In genomic region chr9:133888779-133889491, GRCh38 we compare ENCODE assay signal across 16 cellular contexts.
A peak's percentile ranks its signal among the peaks of the same experiment; 100 is the strongest.
DNase-seq lines count a peak whose midpoint lies in the region; ATAC-seq, FAIRE-seq and TF ChIP-seq lines count a peak whose summit lies in the region.
"Had no signal": no experiment of that assay in that cellular context is flagged by ENCODE, and none has a peak within 500 bp of the region (broad histone marks: within the 10 kb centered on the region; RNA-seq: fewer than 3 reads in every experiment).

No MANE protein-coding gene starts in this region.

- no peaks in the 10 kb centered on the region for H3K4me1 Mint-ChIP-seq in activated CD4-positive, alpha-beta T cell treated with anti-CD3 and anti-CD28 coated beads for 36 hours
- H3K4me1 Mint-ChIP-seq: activated naive CD8-positive, alpha-beta T cell treated with anti-CD3 and anti-CD28 coated beads, Interleukin-2, amount 10 ng/mL, durations not matched to agents 7 days and 5 days had no signal

- TF ChIP-seq POLR2A in sigmoid colon (IDR thresholded peaks at IDR 0.05) = no peak

- no peaks in the 10 kb centered on the region for H3K36me3 Mint-ChIP-seq in activated CD4-positive, alpha-beta T cell treated with anti-CD3 and anti-CD28 coated beads for 36 hours (ENCODE audit: low read depth)
- H3K36me3 Mint-ChIP-seq: activated naive CD8-positive, alpha-beta T cell treated with anti-CD3 and anti-CD28 coated beads, Interleukin-2, amount 10 ng/mL, durations not matched to agents 7 days and 5 days; CD4-positive, CD25-positive, alpha-beta regulatory T cell had no signal

- intact Hi-C loops in activated CD4-positive, alpha-beta T cell treated with anti-CD3 and anti-CD28 coated beads for 36 hours (cut with DNase I, micrococcal nuclease) = no loop called here
- intact Hi-C loops in sigmoid colon (cut with DNase I) = no loop called here

- no peak for ATAC-seq in activated CD4-positive, alpha-beta T cell treated with anti-CD3 and anti-CD28 coated beads for 36 hours
- ATAC-seq: HCT116, left ventricle myocardium superior had no signal

- H3K36me3 ChIP-seq in ectodermal cell (ENCODE audit: control insufficient read depth, insufficient read depth, low read length) (no peaks in the 10 kb centered on the region), neural cell (ENCODE audit: insufficient read depth, low read length) (no peaks in the 10 kb centered on the region), sigmoid colon (no peaks in the 10 kb centered on the region)
- H3K36me3 ChIP-seq: stomach had no signal

- H2AFZ ChIP-seq in neural cell (ENCODE audit: low read depth, low read length) = no peak overlapping the region

- H3K4me1 ChIP-seq in ectodermal cell (ENCODE audit: control insufficient read depth, insufficient read depth, low read length) = peaks cover 63% of the 10 kb centered on the region
- H3K4me1 ChIP-seq in sigmoid colon = no peaks in the 10 kb centered on the region

- no peak overlapping the region for H3K27ac Mint-ChIP-seq in activated CD4-positive, alpha-beta T cell treated with anti-CD3 and anti-CD28 coated beads for 36 hours
- H3K27ac Mint-ChIP-seq: activated naive CD8-positive, alpha-beta T cell treated with anti-CD3 and anti-CD28 coated beads, Interleukin-2, amount 10 ng/mL, durations not matched to agents 7 days and 5 days; CD4-positive, CD25-positive, alpha-beta regulatory T cell had no signal

- H3K27me3 Mint-ChIP-seq in activated CD4-positive, alpha-beta T cell treated with anti-CD3 and anti-CD28 coated beads for 36 hours = no peaks in the 10 kb centered on the region
- H3K27me3 Mint-ChIP-seq: CD4-positive, CD25-positive, alpha-beta regulatory T cell had no signal

- TF ChIP-seq EP300 in neural cell (conservative IDR thresholded peaks at IDR 0.05; ENCODE audit: poor library complexity, severe bottlenecking) = no peak
- no peak for TF ChIP-seq EP300 in sigmoid colon (IDR thresholded peaks at IDR 0.05)

- no peak for DNase-seq in D721Med (ENCODE audit: insufficient read length, low spot score)
- DNase-seq in NCI-H1436 treated with DMSO at 0.1 percent for 48 hours (lab: John Stamatoyannopoulos, UW) = peak; percentile 53
- DNase-seq in activated CD4-positive, alpha-beta T cell treated with anti-CD3 and anti-CD28 coated beads for 36 hours = no peak
- no peak for DNase-seq in sigmoid colon
- DNase-seq in mucosa of gallbladder (ENCODE audit: low spot score) = no peak
- no peak for DNase-seq in T1000 (lab: John Stamatoyannopoulos, UW)
- DNase-seq: activated naive CD8-positive, alpha-beta T cell treated with anti-CD3 and anti-CD28 coated beads, Interleukin-2, amount 10 ng/mL, durations not matched to agents 7 days and 5 days; activated T-cell treated with anti-CD3 and anti-CD28 coated beads for 4 hours; CD4-positive, CD25-positive, alpha-beta regulatory T cell; erythroblast; left ventricle myocardium superior; spleen; stomach had no signal

- POLR2A ChIA-PET in activated CD4-positive, alpha-beta T cell treated with anti-CD3 and anti-CD28 coated beads for 36 hours (lab: Charles Lee) = interaction anchor here (0.7 kb wide), 1 partner anchor 108 kb away, joined by 4 read pairs; no protein-coding TSS in a partner anchor

- no peak for TF ChIP-seq RAD21 in neural cell (conservative IDR thresholded peaks at IDR 0.05)

- no peaks in the 10 kb centered on the region for H3K9me3 Mint-ChIP-seq in activated CD4-positive, alpha-beta T cell treated with anti-CD3 and anti-CD28 coated beads for 36 hours (ENCODE audit: low read depth)
- H3K9me3 Mint-ChIP-seq: activated naive CD8-positive, alpha-beta T cell treated with anti-CD3 and anti-CD28 coated beads, Interleukin-2, amount 10 ng/mL, durations not matched to agents 7 days and 5 days; CD4-positive, CD25-positive, alpha-beta regulatory T cell had no signal

- FAIRE-seq in D721Med (lab: Jason Lieb, UNC) = peak; percentile 44

- WGBS in ectodermal cell, 2 experiments = 77 to 80% methylated on average over 25 of the region's 25 CpGs
- whole genome bisulfite sequencing in sigmoid colon, 2 donors = 87 to 91% methylated on average over 25 of the region's 25 CpGs

- H3K4me2 ChIP-seq in neural cell (ENCODE audit: low read length) = peak overlapping the region; percentile 19

- H3F3A ChIP-seq in neural cell (ENCODE audit: insufficient read depth, low read length, poor library complexity, severe bottlenecking) = no peaks in the 10 kb centered on the region

- no peaks in the 10 kb centered on the region for H3K9me3 ChIP-seq in ectodermal cell (ENCODE audit: control insufficient read depth, low read length)
- H3K9me3 ChIP-seq in neural cell (ENCODE audit: low read length) = no peaks in the 10 kb centered on the region
- no peaks in the 10 kb centered on the region for H3K9me3 ChIP-seq in sigmoid colon
- H3K9me3 ChIP-seq: spleen, stomach had no signal

- H3K4me3 ChIP-seq in ectodermal cell (ENCODE audit: insufficient read depth, low read depth, low read length) = no peak overlapping the region
- H3K4me3 ChIP-seq in neural cell (ENCODE audit: low read length) = peak overlapping the region; percentile 57
- H3K4me3 ChIP-seq in sigmoid colon = no peak overlapping the region
- H3K4me3 ChIP-seq: spleen, stomach had no signal

- H3K27me3 ChIP-seq in ectodermal cell (ENCODE audit: control insufficient read depth, insufficient read depth, low read length, poor library complexity, severe bottlenecking) = no peaks in the 10 kb centered on the region
- no peaks in the 10 kb centered on the region for H3K27me3 ChIP-seq in neural cell (ENCODE audit: insufficient read depth, low read depth, low read length)
- H3K27me3 ChIP-seq in sigmoid colon = no peaks in the 10 kb centered on the region
- H3K27me3 ChIP-seq: spleen, stomach had no signal

- no peak overlapping the region for H3K4me3 Mint-ChIP-seq in activated CD4-positive, alpha-beta T cell treated with anti-CD3 and anti-CD28 coated beads for 36 hours
- H3K4me3 Mint-ChIP-seq: activated naive CD8-positive, alpha-beta T cell treated with anti-CD3 and anti-CD28 coated beads, Interleukin-2, amount 10 ng/mL, durations not matched to agents 7 days and 5 days; CD4-positive, CD25-positive, alpha-beta regulatory T cell had no signal

- peak overlapping the region; percentile 60 for H3K27ac ChIP-seq in ectodermal cell (ENCODE audit: insufficient read depth, low read depth, low read length, poor library complexity, severe bottlenecking)
- peak overlapping the region; percentile 85 for H3K27ac ChIP-seq in neural cell (ENCODE audit: low read length)
- no peak overlapping the region for H3K27ac ChIP-seq in sigmoid colon
- H3K27ac ChIP-seq: stomach had no signal

- CTCF ChIA-PET in activated CD4-positive, alpha-beta T cell treated with anti-CD3 and anti-CD28 coated beads for 36 hours (lab: Charles Lee) = interaction anchor here (1.0 kb wide), 1 partner anchor 109 kb away, joined by 4 read pairs; no protein-coding TSS in a partner anchor

- TF ChIP-seq CTCF in D721Med (IDR thresholded peaks at IDR 0.05; ENCODE audit: insufficient read depth, missing control alignments) (no peak), neural cell (IDR thresholded peaks at IDR 0.05; ENCODE audit: poor library complexity, severe bottlenecking) (no peak), sigmoid colon (IDR thresholded peaks at IDR 0.05) (no peak)

- H3K79me2 ChIP-seq in neural cell (replicated peaks; ENCODE audit: insufficient read depth, low read length) = no peaks in the 10 kb centered on the region

- no peaks in the 10 kb centered on the region for H3K9me2 ChIP-seq in neural cell (ENCODE audit: insufficient read depth, low read length)

- H3K9ac ChIP-seq in neural cell (ENCODE audit: low read length) = peak overlapping the region; percentile 64

- H4K20me1 ChIP-seq in neural cell (ENCODE audit: insufficient read depth) = no peaks in the 10 kb centered on the region

TF ChIP-seq in neural cell, 6 proteins besides CTCF, POLR2A, EP300 and RAD21:
- TF ChIP-seq SMC3 (conservative IDR thresholded peaks at IDR 0.05; ENCODE audit: poor library complexity) (no peak), MXI1 (conservative IDR thresholded peaks at IDR 0.05; ENCODE audit: poor library complexity, severe bottlenecking) (no peak), TAF1 (IDR thresholded peaks at IDR 0.05; ENCODE audit: low read depth) (no peak), EZH2 (IDR thresholded peaks at IDR 0.05; ENCODE audit: borderline replicate concordance, insufficient read depth, low read length, poor library complexity, severe bottlenecking) (no peak), REST (IDR thresholded peaks at IDR 0.05; ENCODE audit: borderline replicate concordance) (no peak), POLR2AphosphoS5 (IDR thresholded peaks at IDR 0.05) (no peak)

Comparison
In these comparisons a context has a peak if more than half of its experiments do, and no peak if none do; other contexts are left out.
1. H3K27ac ChIP-seq: peak in ectodermal cell (single experiment) and neural cell (single experiment); none in sigmoid colon (0 of 4).